ENCODE assay signal across 8 cellular contexts in genomic region chr9:2559212-2560152, GRCh38.
DNase-seq lines count a peak whose midpoint lies in the region; ATAC-seq, FAIRE-seq and TF ChIP-seq lines count a peak whose summit lies in the region.

No MANE protein-coding gene starts in this region.

- DNase-seq in H54 (ENCODE audit: insufficient read length, low spot score), result peak; percentile 35
- DNase-seq in right cardiac atrium, result peak; percentile 90 to 95 (median 90)
- DNase-seq in smooth muscle cell (lab: John Stamatoyannopoulos, UW; ENCODE audit: unreplicated experiment), result peak; percentile 18
- no peak for DNase-seq in H9
- no peak for DNase-seq in HAP-1 (ENCODE audit: low spot score in 2 of 2)

- in situ Hi-C loops in HAP-1 (cut with MboI; ENCODE audit: low sequenced_read_pairs), result no loop called here

- H3K9ac ChIP-seq in smooth muscle cell (ENCODE audit: low read depth), result no peak overlapping the region
- no peak overlapping the region for H3K9ac ChIP-seq in H9 (ENCODE audit: extremely low read depth, insufficient read length, low read length)

- H3K9me3 ChIP-seq in right cardiac atrium (ENCODE audit: control insufficient read depth, low read length) (no peaks in the 10 kb centered on the region), smooth muscle cell (replicated peaks; ENCODE audit: low read depth) (no peaks in the 10 kb centered on the region), H9 (ENCODE audit: control insufficient read depth, low read depth, low read length) (no peaks in the 10 kb centered on the region), HAP-1 (no peaks in the 10 kb centered on the region)

- H3K27me3 Mint-ChIP-seq in H9 (ENCODE audit: low read depth), result no peaks in the 10 kb centered on the region

- H3T11ph ChIP-seq in H9 (ENCODE audit: low read length), result no peak overlapping the region

- H3K56ac ChIP-seq in H9 (ENCODE audit: insufficient read length, low read depth, low read length), result no peak overlapping the region

- no peaks in the 10 kb centered on the region for H3K27me3 ChIP-seq in right cardiac atrium (ENCODE audit: control insufficient read depth, insufficient read depth)
- no peaks in the 10 kb centered on the region for H3K27me3 ChIP-seq in smooth muscle cell (ENCODE audit: low read depth)
- H3K27me3 ChIP-seq in H9 (ENCODE audit: insufficient read depth, low read length), result no peaks in the 10 kb centered on the region
- no peaks in the 10 kb centered on the region for H3K27me3 ChIP-seq in HAP-1 (ENCODE audit: low read depth)

- no peak overlapping the region for H2BK20ac ChIP-seq in H9 (ENCODE audit: low read depth, low read length, poor library complexity, severe bottlenecking)

- H3K4me3 Mint-ChIP-seq in H9, result no peak overlapping the region

- no peak overlapping the region for H2BK15ac ChIP-seq in H9 (ENCODE audit: low read depth, low read length)

- no peak overlapping the region for H3K14ac ChIP-seq in H9 (ENCODE audit: insufficient read depth, low read length)

- FAIRE-seq in H54 (lab: Jason Lieb, UNC), result peak; percentile 99

- H4K20me1 ChIP-seq in smooth muscle cell (ENCODE audit: low read depth) (no peaks in the 10 kb centered on the region), H9 (ENCODE audit: control insufficient read depth, insufficient read depth, insufficient read length) (no peaks in the 10 kb centered on the region)

- WGBS in right cardiac atrium, result 17% methylated on average over 5 of the region's 5 CpGs
- WGBS in smooth muscle cell (ENCODE audit: low lambda C conversion rate), result 20% methylated on average over 5 of the region's 5 CpGs
- no CpG with 5 or more reads among the region's 5 CpGs for WGBS in H9 (ENCODE audit: extremely low coverage, insufficient read length, low lambda C conversion rate)

- H4K5ac ChIP-seq in H9 (ENCODE audit: insufficient read length, low read depth, low read length), result no peak overlapping the region

- peak overlapping the region; percentile 84 for H3K27ac ChIP-seq in angular gyrus (ENCODE audit: low read depth, low read length)
- peak overlapping the region; percentile 97 for H3K27ac ChIP-seq in right cardiac atrium (ENCODE audit: low read length)
- peak overlapping the region; percentile 68 for H3K27ac ChIP-seq in smooth muscle cell (ENCODE audit: low read depth)
- H3K27ac ChIP-seq in H9 (ENCODE audit: insufficient read length, low read depth, low read length), result no peak overlapping the region

- no peak overlapping the region for H2BK12ac ChIP-seq in H9 (ENCODE audit: insufficient read length, low read depth, low read length)

- peak; percentile 99 for ATAC-seq in right cardiac atrium
- ATAC-seq in GM21390 (IDR thresholded peaks at IDR 0.05; ENCODE audit: unreplicated experiment), result no peak
- ATAC-seq in HG03520 (IDR thresholded peaks at IDR 0.05; ENCODE audit: unreplicated experiment), result no peak

- TF ChIP-seq POLR2A in H54 (IDR thresholded peaks at IDR 0.05; ENCODE audit: low read depth, low read length), result no peak

- H3K4ac ChIP-seq in H9 (ENCODE audit: low read depth, low read length), result no peak overlapping the region

- intact Hi-C loops in right cardiac atrium (cut with DNase I), result no loop called here

- no peak overlapping the region for H3K4me3 ChIP-seq in right cardiac atrium (ENCODE audit: low read length)
- no peak overlapping the region for H3K4me3 ChIP-seq in smooth muscle cell
- no peak overlapping the region for H3K4me3 ChIP-seq in HAP-1

- no peak for TF ChIP-seq CTCF in smooth muscle cell (IDR thresholded peaks at IDR 0.05; ENCODE audit: borderline replicate concordance, insufficient read depth, poor library complexity, severe bottlenecking)
- no peak for TF ChIP-seq CTCF in H9 (conservative IDR thresholded peaks at IDR 0.05)

- no peak overlapping the region for H2BK120ac ChIP-seq in H9 (ENCODE audit: low read depth, low read length, poor library complexity, severe bottlenecking)

- no peak overlapping the region for H3K23ac ChIP-seq in H9 (ENCODE audit: insufficient read length, low read depth, low read length)

- H3K79me2 ChIP-seq in smooth muscle cell (ENCODE audit: low read depth) (no peaks in the 10 kb centered on the region), H9 (ENCODE audit: insufficient read depth, low read length) (no peaks in the 10 kb centered on the region)

- no peaks in the 10 kb centered on the region for H3K79me1 ChIP-seq in H9 (ENCODE audit: insufficient read depth, low read depth, low read length, poor library complexity, severe bottlenecking)

- peak overlapping the region in 1 of 3 experiments; percentile 57; a peak in 2 of 7 replicates for H3K27ac Mint-ChIP-seq in H9

- H4K91ac ChIP-seq in H9 (ENCODE audit: insufficient read length, low read depth, low read length), result no peak overlapping the region

- H3K9me3 Mint-ChIP-seq in H9, result peaks cover 4% of the 10 kb centered on the region in 2 experiments; a peak in 3 of 5 replicates

- peaks cover 5 to 7% of the 10 kb centered on the region in 2 experiments; a peak in 3 of 4 replicates for H3K4me1 Mint-ChIP-seq in H9

- H3K4me1 ChIP-seq in right cardiac atrium (ENCODE audit: control insufficient read depth, insufficient read depth, low read length), result peaks cover 16% of the 10 kb centered on the region
- H3K4me1 ChIP-seq in smooth muscle cell (ENCODE audit: low read depth), result peaks cover 5% of the 10 kb centered on the region
- H3K4me1 ChIP-seq in H9 (ENCODE audit: insufficient read depth, low read length), result peaks cover 2% of the 10 kb centered on the region; the same call in 1 of the 2 replicates
- H3K4me1 ChIP-seq in HAP-1, result peaks cover 3% of the 10 kb centered on the region

- H2BK5ac ChIP-seq in H9 (ENCODE audit: insufficient read length, low read length), result no peak overlapping the region

- no peak overlapping the region for H3K18ac ChIP-seq in H9 (ENCODE audit: insufficient read length, low read depth, low read length)

- peaks cover 19% of the 10 kb centered on the region for H3F3A ChIP-seq in smooth muscle cell (ENCODE audit: low read depth)

- no peak overlapping the region for H4K8ac ChIP-seq in H9 (replicated peaks; ENCODE audit: insufficient read length, low read depth, low read length)

- H3K36me3 ChIP-seq in smooth muscle cell (ENCODE audit: low read depth) (no peaks in the 10 kb centered on the region), HAP-1 (replicated peaks) (no peaks in the 10 kb centered on the region)

- H3K36me3 Mint-ChIP-seq in H9 (ENCODE audit: insufficient read depth in 1 of 3, low read depth in 3 of 3), result peaks cover 5 to 21% (median 6%) of the 10 kb centered on the region in 3 experiments; a peak in 5 of 7 replicates

- H3K4me2 ChIP-seq in smooth muscle cell (peak overlapping the region; percentile 68), H9 (ENCODE audit: insufficient read depth, insufficient read length, low read length) (no peak overlapping the region)

- H3K23me2 ChIP-seq in H9 (ENCODE audit: insufficient read length, low read depth, low read length, poor library complexity, severe bottlenecking), result no peaks in the 10 kb centered on the region

- H2AK5ac ChIP-seq in H9 (ENCODE audit: insufficient read length, low read length), result no peak overlapping the region

- H2AFZ ChIP-seq in smooth muscle cell (ENCODE audit: low read depth) (no peak overlapping the region), H9 (ENCODE audit: low read length) (no peak overlapping the region)

Comparison
In these comparisons a context has a peak if more than half of its experiments do, and no peak if none do; other contexts are left out.
1. DNase-seq: peak in H54 (single experiment), right cardiac atrium (3 of 3) and smooth muscle cell (single experiment); none in H9 (single experiment) and HAP-1 (0 of 2).
2. ATAC-seq: peak in right cardiac atrium (2 of 2); none in GM21390 (single experiment) and HG03520 (single experiment).